ENCODE assay signal across 12 cellular contexts in genomic region chr7:74476546-74477095, GRCh38. TPM values are rescaled to one million over a fixed set of nuclear protein-coding genes. Genes with fewer than 3 reads are reported as not detected.
DNase-seq lines count a peak whose midpoint lies in the region; ATAC-seq, FAIRE-seq and TF ChIP-seq lines count a peak whose summit lies in the region.
"Had no signal": no experiment of that assay in that cellular context is flagged by ENCODE, and none has a peak within 500 bp of the region (broad histone marks: within the 10 kb centered on the region; RNA-seq: fewer than 3 reads in every experiment).

No MANE protein-coding gene starts in this region.

- TF ChIP-seq EP300 in A549 (IDR thresholded peaks at IDR 0.05) = no peak

- no peak overlapping the region for H3K4me3 ChIP-seq in A549
- no peak overlapping the region for H3K4me3 ChIP-seq in Peyer's patch
- no peak overlapping the region for H3K4me3 ChIP-seq in rectal smooth muscle tissue (ENCODE audit: low read length)
- H3K4me3 ChIP-seq: SJSA1 had no signal

- H3K4me1 ChIP-seq in A549 = peaks cover 86% of the 10 kb centered on the region
- H3K4me1 ChIP-seq in Peyer's patch = peaks cover 0 to 50% (median 7%) of the 10 kb centered on the region in 4 donors
- peaks cover 35% of the 10 kb centered on the region for H3K4me1 ChIP-seq in foreskin keratinocyte
- H3K4me1 ChIP-seq in rectal smooth muscle tissue (ENCODE audit: control insufficient read depth, insufficient read depth, low read length) = peaks cover 33% of the 10 kb centered on the region

- no peaks in the 10 kb centered on the region for H3K9me3 ChIP-seq in A549
- no peaks in the 10 kb centered on the region for H3K9me3 ChIP-seq in Peyer's patch
- H3K9me3 ChIP-seq: SJSA1 had no signal

- H3K9ac ChIP-seq in rectal smooth muscle tissue (ENCODE audit: low read length) = no peak overlapping the region

- no peak for DNase-seq in A549 (ENCODE audit: low read depth in 1 of 2, low spot score in 1 of 2)
- DNase-seq in Peyer's patch = peak in 2 of 3 donors; percentile 60 to 66
- DNase-seq in foreskin keratinocyte = peak in 1 of 2 donors; percentile 75
- DNase-seq in effector CD8-positive, alpha-beta T cell (lab: John Stamatoyannopoulos, UW) = no peak
- DNase-seq: activated T-cell treated with anti-CD3 and anti-CD28 coated beads, Interleukin-2, amount 50 U/mL, for 1 hour; NCI-H345 had no signal

- H3K27ac ChIP-seq in A549 (peak overlapping the region; percentile 93 to 97), Peyer's patch (peak overlapping the region in 3 of 4 donors; percentile 72 to 86 (median 74)), foreskin keratinocyte (no peak overlapping the region), rectal smooth muscle tissue (ENCODE audit: low read depth, low read length) (peak overlapping the region; percentile 99)
- H3K27ac ChIP-seq: SJSA1 had no signal

- TF ChIP-seq POLR2A in A549 (IDR thresholded peaks at IDR 0.05; ENCODE audit: low read length) (no peak), Peyer's patch (IDR thresholded peaks at IDR 0.05) (no peak)

- H3K36me3 ChIP-seq in Peyer's patch = no peaks in the 10 kb centered on the region
- H3K36me3 ChIP-seq in rectal smooth muscle tissue (ENCODE audit: control insufficient read depth, insufficient read depth, low read length) = no peaks in the 10 kb centered on the region

- FAIRE-seq in A549 (lab: Jason Lieb, UNC) = no peak

- TF ChIP-seq RAD21 in A549 (conservative IDR thresholded peaks at IDR 0.05 in 1 of 2, IDR thresholded peaks at IDR 0.05 in 1 of 2) = no peak

- WGBS in A549 (ENCODE audit: missing lambda C conversion rate) = 76% methylated on average over 11 of the region's 11 CpGs

- TF ChIP-seq CTCF in A549 (IDR thresholded peaks at IDR 0.05) (no peak), Peyer's patch (IDR thresholded peaks at IDR 0.05) (no peak), foreskin keratinocyte (conservative IDR thresholded peaks at IDR 0.05) (no peak)

- H3K4me2 ChIP-seq in A549 = peak overlapping the region; percentile 81

- no peak for ATAC-seq in A549
- peak; percentile 57 for ATAC-seq in foreskin keratinocyte
- no peak for ATAC-seq in GM19455 (IDR thresholded peaks at IDR 0.05; ENCODE audit: unreplicated experiment)
- no peak for ATAC-seq in GM19324 (IDR thresholded peaks at IDR 0.05; ENCODE audit: low FRiP score, unreplicated experiment)
- no peak for ATAC-seq in GM19463 (IDR thresholded peaks at IDR 0.05; ENCODE audit: unreplicated experiment)
- ATAC-seq: activated CD4-positive, CD25-positive, alpha-beta regulatory T cell treated with anti-CD3 and anti-CD28 coated beads, Interleukin-2, amount 50 U/mL, for 24 hours had no signal

- H3K27me3 ChIP-seq in Peyer's patch (no peaks in the 10 kb centered on the region), foreskin keratinocyte (no peaks in the 10 kb centered on the region), rectal smooth muscle tissue (ENCODE audit: control insufficient read depth, insufficient read depth, low read length) (no peaks in the 10 kb centered on the region)
- H3K27me3 ChIP-seq: SJSA1 had no signal

- POLR2A ChIA-PET in A549 (lab: Yijun Ruan, JAX) = interaction anchor here (0.6 kb wide), 1 partner anchor 51 kb away, joined by 3 read pairs; no protein-coding TSS in a partner anchor

- CTCF ChIA-PET in A549 (lab: Yijun Ruan, JAX) = interaction anchor here (0.7 kb wide), 1 partner anchor 75 kb away, joined by 3 read pairs; no protein-coding TSS in a partner anchor

TF ChIP-seq in A549, 52 proteins besides CTCF, POLR2A, EP300 and RAD21:
- no peak for TF ChIP-seq CHD2 (IDR thresholded peaks at IDR 0.05; ENCODE audit: low read length, partially characterized antibody)
- no peak for TF ChIP-seq RCOR1 (IDR thresholded peaks at IDR 0.05; ENCODE audit: low read depth, low read length)
- no peak for TF ChIP-seq FOSL2 (IDR thresholded peaks at IDR 0.05)
- TF ChIP-seq FOSL2 (CRISPR knock-in tag; IDR thresholded peaks at IDR 0.05) = no peak
- no peak for TF ChIP-seq ZNF302 (CRISPR knock-in tag; IDR thresholded peaks at IDR 0.05)
- TF ChIP-seq CEBPB (IDR thresholded peaks at IDR 0.05) = no peak
- no peak for TF ChIP-seq ESRRA (IDR thresholded peaks at IDR 0.05; ENCODE audit: borderline replicate concordance, low read length)
- TF ChIP-seq ZFP36 (IDR thresholded peaks at IDR 0.05; ENCODE audit: borderline replicate concordance, partially characterized antibody) = no peak
- no peak for TF ChIP-seq NPAS2 (CRISPR knock-in tag; IDR thresholded peaks at IDR 0.05; ENCODE audit: borderline replicate concordance)
- TF ChIP-seq ZC3H11A (IDR thresholded peaks at IDR 0.05) = no peak
- TF ChIP-seq PBX3 (IDR thresholded peaks at IDR 0.05) = no peak
- no peak for TF ChIP-seq CBX2 (IDR thresholded peaks at IDR 0.05; ENCODE audit: borderline replicate concordance, low read depth)
- no peak for TF ChIP-seq HOXB13 (CRISPR knock-in tag; IDR thresholded peaks at IDR 0.05; ENCODE audit: low read depth)
- TF ChIP-seq, protein P1, sequence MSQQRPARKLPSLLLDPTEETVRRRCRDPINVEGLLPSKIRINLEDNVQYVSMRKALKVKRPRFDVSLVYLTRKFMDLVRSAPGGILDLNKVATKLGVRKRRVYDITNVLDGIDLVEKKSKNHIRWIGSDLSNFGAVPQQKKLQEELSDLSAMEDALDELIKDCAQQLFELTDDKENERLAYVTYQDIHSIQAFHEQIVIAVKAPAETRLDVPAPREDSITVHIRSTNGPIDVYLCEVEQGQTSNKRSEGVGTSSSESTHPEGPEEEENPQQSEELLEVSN (IDR thresholded peaks at IDR 0.05; ENCODE audit: borderline replicate concordance, low read depth) = no peak
- no peak for TF ChIP-seq POLR2AphosphoS2 (conservative IDR thresholded peaks at IDR 0.05; ENCODE audit: low read length)
- TF ChIP-seq, protein P2, sequence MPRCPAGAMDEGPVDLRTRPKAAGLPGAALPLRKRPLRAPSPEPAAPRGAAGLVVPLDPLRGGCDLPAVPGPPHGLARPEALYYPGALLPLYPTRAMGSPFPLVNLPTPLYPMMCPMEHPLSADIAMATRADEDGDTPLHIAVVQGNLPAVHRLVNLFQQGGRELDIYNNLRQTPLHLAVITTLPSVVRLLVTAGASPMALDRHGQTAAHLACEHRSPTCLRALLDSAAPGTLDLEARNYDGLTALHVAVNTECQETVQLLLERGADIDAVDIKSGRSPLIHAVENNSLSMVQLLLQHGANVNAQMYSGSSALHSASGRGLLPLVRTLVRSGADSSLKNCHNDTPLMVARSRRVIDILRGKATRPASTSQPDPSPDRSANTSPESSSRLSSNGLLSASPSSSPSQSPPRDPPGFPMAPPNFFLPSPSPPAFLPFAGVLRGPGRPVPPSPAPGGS (IDR thresholded peaks at IDR 0.05) = no peak
- no peak for TF ChIP-seq CBX8 (IDR thresholded peaks at IDR 0.05)
- TF ChIP-seq RNF2 (IDR thresholded peaks at IDR 0.05; ENCODE audit: borderline replicate concordance, low read depth) = no peak
- TF ChIP-seq USF2 (IDR thresholded peaks at IDR 0.05) = no peak
TF ChIP-seq in A549: peak in this region for 0.

RNA-seq across cellular contexts. Expression of gene GTF2IRD1, which starts 22.9 kb away (rescaled TPM):
- 20.5 and 23.2 TPM in 2 replicates for polyA plus RNA-seq in A549 (2011; rRNA removed)
- 19.0 and 21.6 TPM in 2 replicates for polyA plus RNA-seq in A549 (2012; cell fraction: cytosol; rRNA removed)
- 21.1 and 26.9 TPM in 2 replicates for polyA plus RNA-seq in A549 (2012; cell fraction: nucleus; rRNA removed)
- 19.9 to 21.7 TPM (median 21.5 TPM) in 3 replicates for polyA plus RNA-seq in A549 (2017; fragmentation: RNase III; extraction: RNeasy Plus Mini Kit Qiagen cat#74134 plus additional on column Dnase treatment)
- 16.4 and 25.3 TPM in 2 replicates for polyA minus RNA-seq in A549 (2011; rRNA and poly(A)+ RNA removed)
- 10 to 100 TPM in 3 of 4 donors, 1 to 10 TPM in 1; 2.8 to 27.1 (median 17.1) TPM for total RNA-seq in Peyer's patch
- total RNA-seq in foreskin keratinocyte = 23.8 and 27.1 TPM in 2 replicates
- 35.4 and 36.7 TPM in 2 replicates for polyA plus RNA-seq in foreskin keratinocyte

Comparison
In these comparisons a context has a peak if more than half of its experiments do, and no peak if none do; other contexts are left out.
1. DNase-seq: peak in Peyer's patch (2 of 3); none in A549 (0 of 2) and effector CD8-positive, alpha-beta T cell (single experiment).